20 cellular contexts compared by ENCODE assay signal in genomic region chr14:69333791-69334337, GRCh38.
"Had no signal": no experiment of that assay in that cellular context is flagged by ENCODE, and none has a peak within 500 bp of the region (broad histone marks: within the 10 kb centered on the region; RNA-seq: fewer than 3 reads in every experiment).

No MANE protein-coding gene starts in this region.

- H3K4me3 Mint-ChIP-seq: activated CD4-positive, alpha-beta T cell treated with anti-CD3 and anti-CD28 coated beads, Interleukin-2, amount 10 ng/mL, durations not matched to agents 24 days and 14 days; natural killer cell had no signal

- FAIRE-seq: frontal cortex had no signal

- DNase-seq: activated CD4-positive, alpha-beta T cell treated with anti-CD3 and anti-CD28 coated beads, Interleukin-2, amount 10 ng/mL, durations not matched to agents 24 days and 14 days; activated CD4-positive, CD25-positive, alpha-beta regulatory T cell; activated effector memory CD4-positive, alpha-beta T cell treated with anti-CD3 and anti-CD28 coated beads, Interleukin-2, amount 50 U/mL, for 16 hours; activated naive CD4-positive, alpha-beta T cell treated with anti-CD3 and anti-CD28 coated beads, Interleukin-2, amount 50 U/mL, for 16 hours; adrenal gland; brain microvascular endothelial cell; central memory CD4-positive, alpha-beta T cell; colonic mucosa; hippocampal formation; left ventricle myocardium superior; mammary epithelial cell; midbrain; natural killer cell; ovary; stimulated activated CD4-positive, alpha-beta T cell treated with anti-CD3 and anti-CD28 coated beads, Interleukin-12 subunit alpha, Interleukin-12 subunit beta, amount 100 ng/mL, for 4 hours; stimulated activated CD4-positive, alpha-beta T cell treated with anti-CD3 and anti-CD28 coated beads, Interleukin-4, amount 100 ng/mL, for 4 hours; T1000; testis; trophoblast cell had no signal

- H3K9me3 Mint-ChIP-seq: activated CD4-positive, alpha-beta T cell treated with anti-CD3 and anti-CD28 coated beads, Interleukin-2, amount 10 ng/mL, durations not matched to agents 24 days and 14 days; natural killer cell had no signal

- H3K4me1 Mint-ChIP-seq: natural killer cell had no signal

- H3K36me3 Mint-ChIP-seq: natural killer cell had no signal

- H3K27ac Mint-ChIP-seq: activated CD4-positive, alpha-beta T cell treated with anti-CD3 and anti-CD28 coated beads, Interleukin-2, amount 10 ng/mL, durations not matched to agents 24 days and 14 days; natural killer cell had no signal

- ATAC-seq: left ventricle myocardium superior had no signal
